In the genomic region with DNA sequence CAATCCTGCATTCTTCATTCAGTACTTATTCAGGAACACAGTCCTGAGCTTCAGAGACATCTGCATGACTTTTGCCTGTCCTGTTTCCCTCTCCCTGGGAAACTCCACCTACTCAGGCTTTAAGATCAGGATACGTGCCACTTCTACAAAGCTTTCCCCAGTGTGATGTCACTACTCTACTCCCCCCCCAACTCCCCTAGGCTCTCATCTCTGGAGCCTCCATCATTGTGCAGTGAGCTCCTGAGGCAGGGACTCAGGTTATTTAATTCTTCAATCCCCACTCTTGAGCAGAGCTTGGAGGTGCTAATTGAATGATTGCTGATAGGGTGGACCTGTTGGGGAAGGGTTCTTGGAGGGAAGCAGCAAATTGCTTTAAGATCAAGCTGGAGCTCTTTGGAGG, we compare ENCODE assay signal across 16 cellular contexts. TPM values are rescaled to one million over a fixed set of nuclear protein-coding genes. Genes with fewer than 3 reads are reported as not detected.
DNase-seq lines count a peak whose midpoint lies in the region; ATAC-seq and TF ChIP-seq lines count a peak whose summit lies in the region.
"Had no signal": no experiment of that assay in that cellular context is flagged by ENCODE, and none has a peak within 500 bp of the region (broad histone marks: within the 10 kb centered on the region; RNA-seq: fewer than 3 reads in every experiment).

No MANE protein-coding gene starts in this region.

- no peak for TF ChIP-seq CTCF in IMR-90 (conservative IDR thresholded peaks at IDR 0.05; ENCODE audit: low read depth, low read length)
- TF ChIP-seq CTCF in hepatocyte (IDR thresholded peaks at IDR 0.05; ENCODE audit: poor library complexity): no peak

- no peak overlapping the region for H2BK120ac ChIP-seq in IMR-90 (ENCODE audit: low read depth, low read length)

- H3K27me3 ChIP-seq in IMR-90 (ENCODE audit: control insufficient read depth, insufficient read depth, low read length) (peaks cover 81% of the 10 kb centered on the region), hepatocyte (peaks cover 77% of the 10 kb centered on the region), skeletal muscle tissue (ENCODE audit: control insufficient read depth in 3 of 3, insufficient read depth in 3 of 3, low read length in 3 of 3) (no peaks in the 10 kb centered on the region)

- no peak overlapping the region for H3K18ac ChIP-seq in IMR-90 (ENCODE audit: low read depth, low read length)

- dilution Hi-C loops in IMR-90 (cut with HindIII; ENCODE audit: low sequenced_read_pairs, unreplicated experiment): no loop called here

- no CpG with 5 or more reads among the region's 1 CpG for WGBS in IMR-90 (ENCODE audit: extremely low coverage in 2 of 2, insufficient read length in 1 of 2), 2 experiments
- 32% methylated on average over 1 of the region's 1 CpG for WGBS in hepatocyte (ENCODE audit: low lambda C conversion rate, missing lambda C conversion rate)

- H2BK15ac ChIP-seq in IMR-90 (ENCODE audit: low read depth, low read length): no peak overlapping the region

- H3K14ac ChIP-seq in IMR-90 (replicated peaks; ENCODE audit: low read depth, low read length): no peak overlapping the region

- H4K8ac ChIP-seq in IMR-90 (ENCODE audit: low read depth in 2 of 2, low read length in 2 of 2): no peak overlapping the region

- H3K9me3 ChIP-seq in IMR-90 (ENCODE audit: control insufficient read depth, insufficient read depth, low read length): no peaks in the 10 kb centered on the region; the same call in 1 of the 2 replicates
- no peaks in the 10 kb centered on the region for H3K9me3 ChIP-seq in hepatocyte (ENCODE audit: low read depth)
- no peaks in the 10 kb centered on the region for H3K9me3 ChIP-seq in skeletal muscle tissue (ENCODE audit: control insufficient read depth in 3 of 3, low read length in 3 of 3)
- H3K9me3 ChIP-seq: A549, Peyer's patch, upper lobe of left lung had no signal

- H4K5ac ChIP-seq in IMR-90 (ENCODE audit: low read depth, low read length): no peak overlapping the region

- H4K20me1 ChIP-seq in IMR-90 (ENCODE audit: insufficient read depth, low read length) (no peaks in the 10 kb centered on the region), hepatocyte (ENCODE audit: insufficient read depth, poor library complexity, severe bottlenecking) (no peaks in the 10 kb centered on the region)

- intact Hi-C loops in IMR-90 (cut with micrococcal nuclease): loop anchor here (5.0 kb wide), 1 partner anchor 42 kb away; no protein-coding TSS in a partner anchor

- no peak for TF ChIP-seq RAD21 in IMR-90 (IDR thresholded peaks at IDR 0.05; ENCODE audit: low read length)

- H3K79me1 ChIP-seq in IMR-90 (ENCODE audit: low read depth in 1 of 2, low read length in 2 of 2): no peaks in the 10 kb centered on the region

- H3K79me2 ChIP-seq in hepatocyte: no peaks in the 10 kb centered on the region

- POLR2A ChIA-PET in IMR-90 (lab: Charles Lee; ENCODE audit: unreplicated experiment): interaction anchor here (0.6 kb wide), 1 partner anchor 68 kb away, joined by 6 read pairs; the partner anchor contains the start of gene PPIE

- H3K23ac ChIP-seq in IMR-90 (ENCODE audit: low read depth, low read length): peak overlapping the region; percentile 9; the same call in 1 of the 2 replicates

- H3K36me3 Mint-ChIP-seq in activated T-cell treated with anti-CD3 and anti-CD28 coated beads, Interleukin-2, amount 50 U/mL, for 4 hours (ENCODE audit: insufficient read depth): no peaks in the 10 kb centered on the region

- H3K9me2 ChIP-seq in hepatocyte (replicated peaks; ENCODE audit: insufficient read depth): no peaks in the 10 kb centered on the region

- in situ Hi-C loops in IMR-90 (cut with MboI; ENCODE audit: low sequenced_read_pairs): no loop called here

- no peak for ATAC-seq in activated T-cell treated with anti-CD3 and anti-CD28 coated beads, Interleukin-2, amount 50 U/mL, for 4 hours
- ATAC-seq in IMR-90 (ENCODE audit: low read depth) (no peak), HG03039 (IDR thresholded peaks at IDR 0.05; ENCODE audit: unreplicated experiment) (no peak)

- no peak overlapping the region for H3K4ac ChIP-seq in IMR-90 (ENCODE audit: low read depth, low read length)

- H3K9me1 ChIP-seq in IMR-90 (ENCODE audit: insufficient read depth, low read length): no peaks in the 10 kb centered on the region

- H3K4me2 ChIP-seq in IMR-90 (ENCODE audit: low read depth, low read length): no peak overlapping the region
- peak overlapping the region; percentile 99 for H3K4me2 ChIP-seq in hepatocyte

- no peak overlapping the region for H4K91ac ChIP-seq in IMR-90 (ENCODE audit: insufficient read depth, low read depth, low read length)

- DNase-seq in activated T-cell treated with anti-CD3 and anti-CD28 coated beads, Interleukin-2, amount 50 U/mL, for 4 hours: no peak
- DNase-seq in activated T-cell treated with anti-CD3 and anti-CD28 coated beads, Interleukin-2, amount 50 U/mL, for 48 hours: no peak
- DNase-seq in IMR-90 (no peak), hepatocyte (ENCODE audit: low spot score) (no peak), DMS53 (lab: John Stamatoyannopoulos, UW) (no peak), EL (no peak)
- DNase-seq: activated CD4-positive, alpha-beta T cell treated with anti-CD3 and anti-CD28 coated beads, Interleukin-2, amount 50 U/mL, for 48 hours; NCI-H1436; Peyer's patch had no signal

- no peak overlapping the region for H3K9ac ChIP-seq in IMR-90 (ENCODE audit: low read depth, low read length)
- H3K9ac ChIP-seq in skeletal muscle tissue (ENCODE audit: low read depth in 1 of 3, low read length in 3 of 3): peak overlapping the region; percentile 81 to 95 (median 86)

- no peak overlapping the region for H2AK9ac ChIP-seq in IMR-90 (replicated peaks; ENCODE audit: low read depth, low read length, poor library complexity)

- no peaks in the 10 kb centered on the region; the same call in 1 of the 2 replicates for H3K4me1 ChIP-seq in IMR-90 (ENCODE audit: control insufficient read depth, insufficient read depth, low read length)
- peaks cover 6% of the 10 kb centered on the region for H3K4me1 ChIP-seq in hepatocyte (ENCODE audit: insufficient read depth)
- H3K4me1 ChIP-seq in skeletal muscle tissue (ENCODE audit: control insufficient read depth in 3 of 3, insufficient read depth in 3 of 3, low read length in 3 of 3): peaks cover 57 to 65% (median 60%) of the 10 kb centered on the region in 3 donors

- BruUV-seq in IMR-90 (replicated peaks; lab: Mats Ljungman, UMichigan): no TSS peak

- H2AFZ ChIP-seq in IMR-90 (replicated peaks; ENCODE audit: low read length, poor library complexity) (no peak overlapping the region), hepatocyte (no peak overlapping the region)

- H3K27ac ChIP-seq in IMR-90 (ENCODE audit: insufficient read depth, low read length) (no peak overlapping the region), hepatocyte (no peak overlapping the region), skeletal muscle tissue (ENCODE audit: low read depth, low read length) (peak overlapping the region; percentile 84)
- H3K27ac ChIP-seq: A549, SK-N-MC, upper lobe of left lung had no signal

- H3K27me3 Mint-ChIP-seq in activated T-cell treated with anti-CD3 and anti-CD28 coated beads, Interleukin-2, amount 50 U/mL, for 4 hours (ENCODE audit: low read depth): peaks cover 35% of the 10 kb centered on the region

- H3K36me3 ChIP-seq in IMR-90 (ENCODE audit: control insufficient read depth, insufficient read depth, low read length): no peaks in the 10 kb centered on the region
- no peaks in the 10 kb centered on the region for H3K36me3 ChIP-seq in hepatocyte (replicated peaks; ENCODE audit: insufficient read depth, low read depth)
- peaks cover 1 to 6% (median 4%) of the 10 kb centered on the region in 3 donors for H3K36me3 ChIP-seq in skeletal muscle tissue (ENCODE audit: control insufficient read depth in 3 of 3, insufficient read depth in 3 of 3, low read length in 3 of 3)
- H3K36me3 ChIP-seq: Peyer's patch, upper lobe of left lung had no signal

- no peak overlapping the region for H2BK5ac ChIP-seq in IMR-90 (ENCODE audit: low read depth, low read length, poor library complexity, severe bottlenecking)

- H2BK20ac ChIP-seq in IMR-90 (ENCODE audit: low read depth, low read length): no peak overlapping the region

- no peak overlapping the region for H3K56ac ChIP-seq in IMR-90 (ENCODE audit: extremely low read depth, insufficient read depth, low read length)

- TF ChIP-seq POLR2A in IMR-90 (IDR thresholded peaks at IDR 0.05; ENCODE audit: low read depth, low read length): no peak

- H3K4me1 Mint-ChIP-seq in activated T-cell treated with anti-CD3 and anti-CD28 coated beads, Interleukin-2, amount 50 U/mL, for 4 hours (ENCODE audit: low read depth): peaks cover 18% of the 10 kb centered on the region

- H3K4me3 ChIP-seq in IMR-90 (ENCODE audit: insufficient read depth, low read depth, low read length) (no peak overlapping the region), hepatocyte (no peak overlapping the region), skeletal muscle tissue (ENCODE audit: low read length in 3 of 3) (peak overlapping the region; percentile 66 to 78 (median 73))

- H3K4me3 Mint-ChIP-seq in activated T-cell treated with anti-CD3 and anti-CD28 coated beads, Interleukin-2, amount 50 U/mL, for 4 hours: peak overlapping the region; percentile 20

- no peaks in the 10 kb centered on the region for H3K9me3 Mint-ChIP-seq in activated T-cell treated with anti-CD3 and anti-CD28 coated beads, Interleukin-2, amount 50 U/mL, for 4 hours
- H3K9me3 Mint-ChIP-seq: activated T-helper 2 cell treated with anti-CD3 and anti-CD28 coated beads, Interferon-gamma antibody, Interleukin-2, Interleukin-4, amounts not matched to agents 10 μg/mL and 5 μg/mL and 100 μg/mL, durations not matched to agents 14 hours and 24 hours and 36 hours had no signal

- no peak overlapping the region for H2AK5ac ChIP-seq in IMR-90 (ENCODE audit: low read depth, low read length)

- CTCF ChIA-PET in IMR-90 (lab: Yijun Ruan, JAX): interaction anchor here (1.2 to 1.7 kb wide), 2 partner anchors 12 to 17 kb away, joined by 5 to 7 read pairs; no protein-coding TSS in a partner anchor

RNA-seq across cellular contexts. Expression of gene NT5C1A, which starts 1.2 kb away (rescaled TPM):
- total RNA-seq in activated T-cell treated with anti-CD3 and anti-CD28 coated beads, Interleukin-2, amount 50 U/mL, for 4 hours: not detected
- total RNA-seq in IMR-90 (2012; rRNA removed): not detected in 2 replicates
- polyA plus RNA-seq in IMR-90 (2012; rRNA removed): not detected in 2 replicates
- polyA plus RNA-seq in IMR-90 (2012; cell fraction: cytosol; rRNA removed): not detected in 2 replicates
- not detected in 2 replicates for polyA plus RNA-seq in IMR-90 (2012; cell fraction: nucleus; rRNA removed; ENCODE audit: low replicate concordance)
- total RNA-seq in hepatocyte: 2.1 and 5.1 TPM in 2 replicates
- polyA plus RNA-seq in hepatocyte: 1.0 and 1.8 TPM in 2 replicates
- 11.0 TPM for total RNA-seq in skeletal muscle tissue
- total RNA-seq: fibroblast of villous mesenchyme, Peyer's patch had no signal
- polyA plus RNA-seq: A549 had no signal

RNA-seq across cellular contexts. Expression of gene HPCAL4, which starts 20.5 kb away (rescaled TPM):
- total RNA-seq in activated T-cell treated with anti-CD3 and anti-CD28 coated beads, Interleukin-2, amount 50 U/mL, for 4 hours: under 1 TPM; 0.05 to 0.38 (median 0.33) TPM
- total RNA-seq in IMR-90 (2012; rRNA removed) (not detected in 2 replicates), hepatocyte (14.2 and 15.8 TPM in 2 replicates), skeletal muscle tissue (0.52 TPM)
- polyA plus RNA-seq in IMR-90 (2012; rRNA removed) (0.02 TPM in 1 of 2 replicates, not detected in the other), hepatocyte (12.6 and 13.8 TPM in 2 replicates)
- not detected in 2 replicates for polyA plus RNA-seq in IMR-90 (2012; cell fraction: cytosol; rRNA removed)
- polyA plus RNA-seq in IMR-90 (2012; cell fraction: nucleus; rRNA removed; ENCODE audit: low replicate concordance): not detected in 2 replicates
- total RNA-seq: fibroblast of villous mesenchyme had no signal

RNA-seq across cellular contexts. Expression of gene HEYL, which starts 31.2 kb away (rescaled TPM):
- under 1 TPM; 0.05 to 0.11 (median 0.08) TPM for total RNA-seq in activated T-cell treated with anti-CD3 and anti-CD28 coated beads, Interleukin-2, amount 50 U/mL, for 4 hours
- not detected in 2 replicates for total RNA-seq in IMR-90 (2012; rRNA removed)
- polyA plus RNA-seq in IMR-90 (2012; rRNA removed): 0.02 TPM in 1 of 2 replicates, not detected in the other
- polyA plus RNA-seq in IMR-90 (2012; cell fraction: cytosol; rRNA removed): 0.01 and 0.07 TPM in 2 replicates
- 0.29 and 0.81 TPM in 2 replicates for polyA plus RNA-seq in IMR-90 (2012; cell fraction: nucleus; rRNA removed; ENCODE audit: low replicate concordance)
- 9.0 and 10.9 TPM in 2 replicates for total RNA-seq in hepatocyte
- 17.9 and 24.8 TPM in 2 replicates for polyA plus RNA-seq in hepatocyte
- total RNA-seq in skeletal muscle tissue: 11.0 TPM

Comparison
In these comparisons a context has a peak if more than half of its experiments do, and no peak if none do; other contexts are left out.
1. H3K4me3 ChIP-seq: peak in skeletal muscle tissue (3 of 3); none in IMR-90 (single experiment) and hepatocyte (single experiment).